1 cellular context compared by ENCODE assay signal in genomic region chr3:31754575-31755278, GRCh38.
TF ChIP-seq lines count a peak whose summit lies in the region.

No MANE protein-coding gene starts in this region.

TF ChIP-seq in SK-N-SH treated with all-trans-retinoic acid at 6 μM for 48 hours, 23 proteins besides CTCF, POLR2A, EP300 and RAD21 (continued from another document):
- no peak for TF ChIP-seq CREB5 (CRISPR knock-in tag; IDR thresholded peaks at IDR 0.05; ENCODE audit: low read depth)
